Comparison of ENCODE assay signal across 11 cellular contexts in genomic region chr15:80073197-80073596, GRCh38. TPM values are rescaled to one million over a fixed set of nuclear protein-coding genes. Genes with fewer than 3 reads are reported as not detected.
DNase-seq lines count a peak whose midpoint lies in the region; ATAC-seq and TF ChIP-seq lines count a peak whose summit lies in the region.
"Had no signal": no experiment of that assay in that cellular context is flagged by ENCODE, and none has a peak within 500 bp of the region (broad histone marks: within the 10 kb centered on the region; RNA-seq: fewer than 3 reads in every experiment).

No MANE protein-coding gene starts in this region.

- peaks cover 69% of the 10 kb centered on the region for H3K79me2 ChIP-seq in neural cell (replicated peaks; ENCODE audit: insufficient read depth, low read length)

- no peak overlapping the region for H3K27ac Mint-ChIP-seq in Caco-2 (ENCODE audit: unreplicated experiment)

- no peak overlapping the region for H2BK12ac ChIP-seq in neuronal stem cell (ENCODE audit: low read length)

- no peaks in the 10 kb centered on the region for H3K36me3 ChIP-seq in Caco-2 (ENCODE audit: control insufficient read depth, insufficient read depth, low read length)
- no peaks in the 10 kb centered on the region for H3K36me3 ChIP-seq in neural cell (ENCODE audit: insufficient read depth, low read length)
- no peaks in the 10 kb centered on the region for H3K36me3 ChIP-seq in neuronal stem cell (replicated peaks in 1 of 2; ENCODE audit: control insufficient read depth in 2 of 2, insufficient read depth in 2 of 2, low read length in 2 of 2)
- H3K36me3 ChIP-seq: neutrophil had no signal

- no peak for TF ChIP-seq EP300 in neural cell (conservative IDR thresholded peaks at IDR 0.05; ENCODE audit: poor library complexity, severe bottlenecking)

- intact Hi-C loops in Caco-2 (cut with micrococcal nuclease; ENCODE audit: unreplicated experiment), result no loop called here
- intact Hi-C loops in sciatic nerve (cut with DNase I), result no loop called here

- H2BK5ac ChIP-seq in neuronal stem cell (ENCODE audit: low read length), result no peak overlapping the region

- peaks cover 20% of the 10 kb centered on the region for H3K4me1 Mint-ChIP-seq in Caco-2 (ENCODE audit: low read depth, unreplicated experiment)

- DNase-seq in Caco-2 (no peak), LNCaP clone FGC (ENCODE audit: low read depth) (no peak), cardiac fibroblast (ENCODE audit: low read depth in 2 of 2) (no peak), mesenteric fat pad (ENCODE audit: low spot score) (no peak), NCI-H524 (lab: John Stamatoyannopoulos, UW) (no peak), neuronal stem cell (ENCODE audit: low spot score) (no peak), sciatic nerve (ENCODE audit: low spot score) (no peak)
- DNase-seq: NCI-H524 treated with DMSO at 0.1 percent for 48 hours had no signal

- no peak overlapping the region for H4K8ac ChIP-seq in neuronal stem cell (ENCODE audit: low read depth, low read length)

- BruUV-seq in Caco-2 (replicated peaks; lab: Mats Ljungman, UMichigan), result no TSS peak

- H3K9me3 ChIP-seq in Caco-2, result no peaks in the 10 kb centered on the region
- no peaks in the 10 kb centered on the region for H3K9me3 ChIP-seq in neural cell (ENCODE audit: low read length)
- H3K9me3 ChIP-seq in neuronal stem cell (replicated peaks in 1 of 2; ENCODE audit: control insufficient read depth in 2 of 2, insufficient read depth in 1 of 2, low read depth in 1 of 2, low read length in 2 of 2), result no peaks in the 10 kb centered on the region
- H3K9me3 ChIP-seq: neutrophil had no signal

- peak overlapping the region; percentile 38 for H3K9ac ChIP-seq in neural cell (ENCODE audit: low read length)
- H3K9ac ChIP-seq in neuronal stem cell (ENCODE audit: low read depth, low read length, poor library complexity), result no peak overlapping the region

- no peaks in the 10 kb centered on the region for H3K27me3 Mint-ChIP-seq in Caco-2 (ENCODE audit: insufficient read depth, unreplicated experiment)
- H3K27me3 Mint-ChIP-seq: IgD-negative memory B cell had no signal

- no peak overlapping the region for H3K18ac ChIP-seq in neuronal stem cell (ENCODE audit: low read length)

- H3K23ac ChIP-seq in neuronal stem cell (ENCODE audit: low read depth, low read length, poor library complexity), result no peak overlapping the region

- no peaks in the 10 kb centered on the region for H3K9me2 ChIP-seq in neural cell (ENCODE audit: insufficient read depth, low read length)

- no peaks in the 10 kb centered on the region for H3K79me1 ChIP-seq in neuronal stem cell (ENCODE audit: low read depth, low read length)

- no CpG with 5 or more reads among the region's 3 CpGs for WGBS in neuronal stem cell (ENCODE audit: extremely low coverage in 2 of 2, insufficient read length in 2 of 2, insufficient replicate concordance in 1 of 2), 2 donors

- CTCF ChIA-PET in Caco-2 (lab: Charles Lee), result no interaction called here

- no peaks in the 10 kb centered on the region for H3F3A ChIP-seq in neural cell (ENCODE audit: insufficient read depth, low read length, poor library complexity, severe bottlenecking)

- H3K9me3 Mint-ChIP-seq in Caco-2 (ENCODE audit: unreplicated experiment), result no peaks in the 10 kb centered on the region
- H3K9me3 Mint-ChIP-seq: IgD-negative memory B cell had no signal

- H3K27me3 ChIP-seq in Caco-2 (replicated peaks; ENCODE audit: control insufficient read depth, insufficient read depth, low read length) (no peaks in the 10 kb centered on the region), neural cell (ENCODE audit: insufficient read depth, low read depth, low read length) (no peaks in the 10 kb centered on the region), neuronal stem cell (ENCODE audit: control insufficient read depth in 3 of 3, insufficient read depth in 3 of 3, low read depth in 1 of 3, low read length in 3 of 3) (no peaks in the 10 kb centered on the region)
- H3K27me3 ChIP-seq: neutrophil had no signal

- H3K14ac ChIP-seq in neuronal stem cell (ENCODE audit: low read length), result no peak overlapping the region

- H2BK15ac ChIP-seq in neuronal stem cell (ENCODE audit: low read length), result no peak overlapping the region

- H2AFZ ChIP-seq in neural cell (ENCODE audit: low read depth, low read length) (no peak overlapping the region), neuronal stem cell (ENCODE audit: low read length) (no peak overlapping the region)

- peak overlapping the region; percentile 92 for H3K4me2 ChIP-seq in neural cell (ENCODE audit: low read length)
- H3K4me2 ChIP-seq in neuronal stem cell (ENCODE audit: insufficient read depth, low read length, poor library complexity, severe bottlenecking), result no peak overlapping the region

- H3K4ac ChIP-seq in neuronal stem cell (ENCODE audit: low read length), result no peak overlapping the region

- H3K4me1 ChIP-seq in Caco-2, result no peaks in the 10 kb centered on the region; the same call in 1 of the 2 replicates
- peaks cover 0 to 36% of the 10 kb centered on the region in 2 donors for H3K4me1 ChIP-seq in neuronal stem cell (ENCODE audit: control insufficient read depth in 2 of 2, insufficient read depth in 1 of 2, low read depth in 1 of 2, low read length in 2 of 2)

- TF ChIP-seq CTCF in Caco-2 (IDR thresholded peaks at IDR 0.05; ENCODE audit: insufficient read depth in 1 of 2, low read depth in 1 of 2, low read length in 1 of 2, severe bottlenecking in 1 of 2, unreplicated experiment in 1 of 2) (no peak), LNCaP clone FGC (IDR thresholded peaks at IDR 0.05; ENCODE audit: control insufficient read depth, extremely low read depth, insufficient read depth) (no peak), cardiac fibroblast (IDR thresholded peaks at IDR 0.05; ENCODE audit: low read depth, low read length) (no peak), neural cell (IDR thresholded peaks at IDR 0.05; ENCODE audit: poor library complexity, severe bottlenecking) (no peak)

- no peaks in the 10 kb centered on the region for H3K36me3 Mint-ChIP-seq in Caco-2 (ENCODE audit: insufficient read depth, unreplicated experiment)
- H3K36me3 Mint-ChIP-seq: IgD-negative memory B cell had no signal

- POLR2A ChIA-PET in Caco-2 (lab: Charles Lee), result interaction anchor here (0.6 to 1.8 kb wide), 2 partner anchors 14 to 92 kb away, joined by 6 to 14 read pairs; partner anchors contain the start of gene ZFAND6

- H3K27ac ChIP-seq in neural cell (ENCODE audit: low read length) (no peak overlapping the region), neuronal stem cell (replicated peaks; ENCODE audit: low read length) (no peak overlapping the region)

- H4K91ac ChIP-seq in neuronal stem cell (ENCODE audit: low read depth, low read length, poor library complexity), result no peak overlapping the region

- peak overlapping the region; percentile 24 for H3K4me3 Mint-ChIP-seq in Caco-2 (ENCODE audit: unreplicated experiment)

- no peak overlapping the region; the same call in 1 of the 2 replicates for H3K4me3 ChIP-seq in Caco-2 (ENCODE audit: low read depth, low read length)
- peak overlapping the region; percentile 65 for H3K4me3 ChIP-seq in LNCaP clone FGC (ENCODE audit: low read depth, low read length)
- peak overlapping the region; percentile 41 to 61 for H3K4me3 ChIP-seq in cardiac fibroblast (replicated peaks in 1 of 2; ENCODE audit: low read depth in 2 of 2, low read length in 2 of 2)
- H3K4me3 ChIP-seq in neural cell (ENCODE audit: low read length), result peak overlapping the region; percentile 68
- peak overlapping the region in 1 of 2 donors; percentile 56 for H3K4me3 ChIP-seq in neuronal stem cell (ENCODE audit: low read length in 2 of 2)

- ATAC-seq in sciatic nerve, result no peak

- H2AK5ac ChIP-seq in neuronal stem cell (ENCODE audit: low read depth, low read length), result no peak overlapping the region

- H2BK120ac ChIP-seq in neuronal stem cell (ENCODE audit: low read depth, low read length), result no peak overlapping the region

- TF ChIP-seq RAD21 in neural cell (conservative IDR thresholded peaks at IDR 0.05), result no peak

- H4K20me1 ChIP-seq in neural cell (ENCODE audit: insufficient read depth), result no peaks in the 10 kb centered on the region

TF ChIP-seq in neural cell, 6 proteins besides CTCF, POLR2A, EP300 and RAD21:
- TF ChIP-seq TAF1 (IDR thresholded peaks at IDR 0.05; ENCODE audit: low read depth) (no peak), SMC3 (conservative IDR thresholded peaks at IDR 0.05; ENCODE audit: poor library complexity) (no peak), MXI1 (conservative IDR thresholded peaks at IDR 0.05; ENCODE audit: poor library complexity, severe bottlenecking) (no peak), EZH2 (IDR thresholded peaks at IDR 0.05; ENCODE audit: borderline replicate concordance, insufficient read depth, low read length, poor library complexity, severe bottlenecking) (no peak), REST (IDR thresholded peaks at IDR 0.05; ENCODE audit: borderline replicate concordance) (no peak)
TF ChIP-seq in neural cell: peak in this region for 0.

RNA-seq across cellular contexts. Expression of gene ZFAND6, which starts 13.7 kb away (rescaled TPM):
- total RNA-seq in Caco-2 (2022), result 40.5 and 44.7 TPM in 2 replicates
- polyA plus RNA-seq in neural cell, result 279 and 353 TPM in 2 replicates
- polyA minus RNA-seq in neural cell, result 224 and 232 TPM in 2 replicates
- 84.0 TPM for total RNA-seq in mesenteric fat pad
- 129 TPM for polyA plus RNA-seq in neuronal stem cell (2013, experiment 1 of 2)
- 133 TPM for polyA plus RNA-seq in neuronal stem cell (2013, experiment 2 of 2)
- 85.3 TPM for total RNA-seq in sciatic nerve
